ENCODE assay signal across 8 cellular contexts in genomic region chr3:195914648-195915473, GRCh38. TPM values are rescaled to one million over a fixed set of nuclear protein-coding genes. Genes with fewer than 3 reads are reported as not detected.
DNase-seq lines count a peak whose midpoint lies in the region; ATAC-seq and TF ChIP-seq lines count a peak whose summit lies in the region.

No MANE protein-coding gene starts in this region.

- H3K4me1 ChIP-seq in testis = peaks cover 12% of the 10 kb centered on the region

- DNase-seq in D341Med (ENCODE audit: low spot score) = peak; percentile 90
- peak; percentile 88 for DNase-seq in KBM-7
- DNase-seq in activated T-cell treated with anti-CD3 and anti-CD28 coated beads for 48 hours (ENCODE audit: low read depth) = peak; percentile 92
- peak; percentile 96 for DNase-seq in fibroblast of the conjunctiva (ENCODE audit: low read depth)
- peak; percentile 92 for DNase-seq in non-pigmented ciliary epithelial cell (ENCODE audit: low read depth)
- peak; percentile 96 for DNase-seq in testis
- DNase-seq in DMS153 (lab: John Stamatoyannopoulos, UW) = no peak

- TF ChIP-seq POLR2A in testis (IDR thresholded peaks at IDR 0.05) = no peak

- H3K4me3 ChIP-seq in testis = no peak overlapping the region

- in situ Hi-C loops in KBM-7 (cut with MboI; ENCODE audit: low pct_unique_long_range_greater_than_20kb, low sequenced_read_pairs) = no loop called here

- ATAC-seq in GM21717 (IDR thresholded peaks at IDR 0.05; ENCODE audit: unreplicated experiment) = peak; percentile 89

- H3K27me3 ChIP-seq in testis = no peaks in the 10 kb centered on the region

- intact Hi-C loops in testis (cut with DNase I; ENCODE audit: low total_unique reads) = no loop called here

- peak overlapping the region; percentile 78 to 84 for H3K27ac ChIP-seq in testis

- peak; percentile 96 to 97 (median 97) for TF ChIP-seq CTCF in testis (IDR thresholded peaks at IDR 0.05)

- H3K9me3 ChIP-seq in testis = no peaks in the 10 kb centered on the region

- WGBS in testis, 2 donors = 33 to 39% methylated on average over 6 to 14 of the region's 14 CpGs

- no peaks in the 10 kb centered on the region for H3K36me3 ChIP-seq in testis (ENCODE audit: low read depth, missing control alignments)

RNA-seq across cellular contexts. Expression of gene TNK2, which starts 6.5 kb away (rescaled TPM):
- 10 to 100 TPM; 71.4 to 71.6 TPM for total RNA-seq in testis
- 43.9 TPM for polyA plus RNA-seq in testis (ENCODE audit: insufficient read depth, low read depth, low replicate concordance)
